ENCODE assay signal across 21 cellular contexts in genomic region chr10:115063702-115064479, GRCh38. TPM values are rescaled to one million over a fixed set of nuclear protein-coding genes. Genes with fewer than 3 reads are reported as not detected.
A peak's percentile ranks its signal among the peaks of the same experiment; 100 is the strongest.
DNase-seq lines count a peak whose midpoint lies in the region; ATAC-seq and TF ChIP-seq lines count a peak whose summit lies in the region.
"Had no signal": no experiment of that assay in that cellular context is flagged by ENCODE, and none has a peak within 500 bp of the region (broad histone marks: within the 10 kb centered on the region; RNA-seq: fewer than 3 reads in every experiment).

No MANE protein-coding gene starts in this region.

- CTCF ChIA-PET in A673 (lab: Charles Lee): no interaction called here

- H3K4me3 ChIP-seq in A673 (ENCODE audit: low read depth, low read length, poor library complexity, severe bottlenecking) (no peak overlapping the region), SK-N-MC (peak overlapping the region; percentile 60)
- H3K4me3 ChIP-seq: breast epithelium had no signal

- intact Hi-C loops in A673 (cut with micrococcal nuclease; ENCODE audit: unreplicated experiment): no loop called here

- no peaks in the 10 kb centered on the region for H3K27me3 ChIP-seq in A673 (replicated peaks; ENCODE audit: insufficient read depth, low read depth, low read length, poor library complexity)

- H3K27ac ChIP-seq in A673 (ENCODE audit: low read depth, low read length, poor library complexity, severe bottlenecking): no peak overlapping the region
- peak overlapping the region; percentile 84 for H3K27ac ChIP-seq in SK-N-MC
- H3K27ac ChIP-seq: breast epithelium had no signal

- ATAC-seq in GM21367 (IDR thresholded peaks at IDR 0.05; ENCODE audit: unreplicated experiment) (peak; percentile 40), GM21360 (IDR thresholded peaks at IDR 0.05; ENCODE audit: unreplicated experiment) (no peak), HG02588 (IDR thresholded peaks at IDR 0.05; ENCODE audit: unreplicated experiment) (no peak)

- peak; percentile 68 for DNase-seq in A673 (ENCODE audit: low spot score)
- DNase-seq in SK-N-MC (ENCODE audit: low read depth, low spot score): no peak
- peak; percentile 54 for DNase-seq in fibroblast of the conjunctiva (ENCODE audit: low read depth)
- no peak for DNase-seq in HUDEP-2 (lab: John Stamatoyannopoulos, UW; ENCODE audit: unreplicated experiment in 76 of 76)
- no peak for DNase-seq in NOMO-1 (lab: John Stamatoyannopoulos, UW; ENCODE audit: unreplicated experiment in 2 of 2)
- DNase-seq: activated CD4-positive, alpha-beta T cell treated with anti-CD3 and anti-CD28 coated beads, Interleukin-2, amount 10 ng/mL, durations not matched to agents 24 days and 14 days; activated naive CD8-positive, alpha-beta T cell treated with anti-CD3 and anti-CD28 coated beads, Interleukin-2, amount 10 ng/mL, durations not matched to agents 7 days and 5 days; cortex of kidney; EL; H9; IMR-90; NCI-H2029 treated with DMSO at 0.1 percent for 48 hours; NCI-H510A; stimulated activated CD4-positive, alpha-beta T cell treated with anti-CD3 and anti-CD28 coated beads, Interleukin-12 subunit alpha, Interleukin-12 subunit beta, amount 100 ng/mL, for 4 hours; stimulated activated CD8-positive, alpha-beta memory T cell treated with anti-CD3 and anti-CD28 coated beads, Interleukin-4, amount 100 ng/mL, for 48 hours; SW 1271 had no signal

- H3K4me1 ChIP-seq in A673 (ENCODE audit: insufficient read depth, low read length, poor library complexity, severe bottlenecking): peaks cover 10% of the 10 kb centered on the region
- H3K4me1 ChIP-seq: breast epithelium had no signal

- no peaks in the 10 kb centered on the region for H3K9me3 ChIP-seq in A673 (ENCODE audit: low read depth, low read length, poor library complexity, severe bottlenecking)
- no peaks in the 10 kb centered on the region for H3K9me3 ChIP-seq in SK-N-MC (ENCODE audit: low read depth, low read length)
- H3K9me3 ChIP-seq: breast epithelium had no signal

- no peak overlapping the region for H3K9ac ChIP-seq in SK-N-MC (ENCODE audit: insufficient read length)

- no TSS peak for BruUV-seq in A673 (replicated peaks; lab: Mats Ljungman, UMichigan)

- H3K36me3 ChIP-seq in A673 (ENCODE audit: insufficient read depth, low read length, poor library complexity, severe bottlenecking): no peaks in the 10 kb centered on the region
- no peaks in the 10 kb centered on the region for H3K36me3 ChIP-seq in SK-N-MC (ENCODE audit: insufficient read depth, low read length)
- H3K36me3 ChIP-seq: breast epithelium had no signal

- TF ChIP-seq CTCF in A673 (conservative IDR thresholded peaks at IDR 0.05; ENCODE audit: low read depth, low read length): no peak

- POLR2A ChIA-PET in A673 (lab: Charles Lee; ENCODE audit: low non-redundant PET): interaction anchor here (0.5 kb wide), 1 partner anchor 214 kb away, joined by 4 read pairs; no protein-coding TSS in a partner anchor

RNA-seq across cellular contexts. Expression of gene ATRNL1, which starts 29.3 kb away (rescaled TPM):
- total RNA-seq in A673 (2021): 2.4 and 3.0 TPM in 2 replicates
- total RNA-seq: activated naive CD8-positive, alpha-beta T cell treated with anti-CD3 and anti-CD28 coated beads, Interleukin-2, amount 10 ng/mL, durations not matched to agents 7 days and 5 days; MCF 10A had no signal

Comparison
In these comparisons a context has a peak if more than half of its experiments do, and no peak if none do; other contexts are left out.
1. DNase-seq: peak in A673 (single experiment) and fibroblast of the conjunctiva (single experiment); none in SK-N-MC (single experiment), HUDEP-2 (0 of 76) and NOMO-1 (0 of 2).